ENCODE assay signal across 17 cellular contexts in genomic region chr2:235500110-235500760, GRCh38. TPM values are rescaled to one million over a fixed set of nuclear protein-coding genes. Genes with fewer than 3 reads are reported as not detected.
DNase-seq lines count a peak whose midpoint lies in the region; ATAC-seq and TF ChIP-seq lines count a peak whose summit lies in the region.
"Had no signal": no experiment of that assay in that cellular context is flagged by ENCODE, and none has a peak within 500 bp of the region (broad histone marks: within the 10 kb centered on the region; RNA-seq: fewer than 3 reads in every experiment).

No MANE protein-coding gene starts in this region.

- no peak overlapping the region for H3K4me2 ChIP-seq in mesenchymal stem cell (ENCODE audit: low read length, poor library complexity, severe bottlenecking)

- no peak overlapping the region for H3K4me3 Mint-ChIP-seq in activated naive CD4-positive, alpha-beta T cell treated with anti-CD3 and anti-CD28 coated beads for 36 hours

- peak overlapping the region; percentile 35 for H4K8ac ChIP-seq in mesenchymal stem cell (ENCODE audit: low read length)

- no peak overlapping the region for H3K9ac ChIP-seq in mesenchymal stem cell (ENCODE audit: low read length)

- TF ChIP-seq CTCF in RWPE2 (IDR thresholded peaks at IDR 0.05; ENCODE audit: poor library complexity, severe bottlenecking): no peak

- peaks cover 15% of the 10 kb centered on the region for H3K4me1 Mint-ChIP-seq in activated naive CD4-positive, alpha-beta T cell treated with anti-CD3 and anti-CD28 coated beads for 36 hours (ENCODE audit: low read depth)

- H3K27ac ChIP-seq in RWPE2 (ENCODE audit: poor library complexity, severe bottlenecking) (peak overlapping the region; percentile 58), mesenchymal stem cell (ENCODE audit: low read length, poor library complexity, severe bottlenecking) (no peak overlapping the region)

- H3K36me3 Mint-ChIP-seq in activated naive CD4-positive, alpha-beta T cell treated with anti-CD3 and anti-CD28 coated beads for 36 hours (ENCODE audit: low read depth): no peaks in the 10 kb centered on the region
- H3K36me3 Mint-ChIP-seq: CD14-positive monocyte had no signal

- H3K9me3 ChIP-seq in RWPE2 (ENCODE audit: severe bottlenecking) (no peaks in the 10 kb centered on the region), mesenchymal stem cell (ENCODE audit: control insufficient read depth, low read length) (no peaks in the 10 kb centered on the region)
- H3K9me3 ChIP-seq: Caco-2, MG63 had no signal

- peak overlapping the region; percentile 13 to 60 for H3K4ac ChIP-seq in mesenchymal stem cell (ENCODE audit: low read depth in 1 of 2, low read length in 2 of 2)

- peak overlapping the region; percentile 73 for H4K91ac ChIP-seq in mesenchymal stem cell (ENCODE audit: low read length)

- intact Hi-C loops in cardiac septum (cut with DNase I): no loop called here
- intact Hi-C loops in Right ventricle myocardium superior (cut with DNase I): no loop called here
- intact Hi-C loops in activated naive CD4-positive, alpha-beta T cell treated with anti-CD3 and anti-CD28 coated beads for 36 hours (cut with micrococcal nuclease): no loop called here

- H3K23ac ChIP-seq in mesenchymal stem cell (ENCODE audit: low read length in 2 of 2): peak overlapping the region in 1 of 2 experiments; percentile 70

- CTCF ChIA-PET in activated naive CD4-positive, alpha-beta T cell treated with anti-CD3 and anti-CD28 coated beads for 36 hours (lab: Charles Lee): no interaction called here

- peak overlapping the region in 1 of 2 experiments; percentile 71 for H3K14ac ChIP-seq in mesenchymal stem cell (ENCODE audit: low read length in 2 of 2)

- peak overlapping the region; percentile 58 to 69 for H3K18ac ChIP-seq in mesenchymal stem cell (ENCODE audit: low read depth in 1 of 2, low read length in 2 of 2)

- H2BK15ac ChIP-seq in mesenchymal stem cell (ENCODE audit: low read depth, poor library complexity, severe bottlenecking): peak overlapping the region; percentile 58

- peak overlapping the region; percentile 80 to 92 for H2BK12ac ChIP-seq in mesenchymal stem cell (ENCODE audit: low read length in 2 of 2)

- ATAC-seq in Right ventricle myocardium superior (ENCODE audit: poor library complexity): no peak
- no peak for ATAC-seq in RWPE2 (ENCODE audit: low read depth)
- no peak for ATAC-seq in HG03378 (IDR thresholded peaks at IDR 0.05; ENCODE audit: unreplicated experiment)
- no peak for ATAC-seq in GM21367 (IDR thresholded peaks at IDR 0.05; ENCODE audit: unreplicated experiment)
- ATAC-seq: Right ventricle myocardium inferior had no signal

- no peaks in the 10 kb centered on the region for H3K9me3 Mint-ChIP-seq in activated naive CD4-positive, alpha-beta T cell treated with anti-CD3 and anti-CD28 coated beads for 36 hours

- no peak overlapping the region for H2AFZ ChIP-seq in mesenchymal stem cell (ENCODE audit: low read depth, low read length)

- peaks cover 28% of the 10 kb centered on the region for H3K4me1 ChIP-seq in RWPE2 (ENCODE audit: insufficient read depth, poor library complexity, severe bottlenecking)
- H3K4me1 ChIP-seq in mesenchymal stem cell (ENCODE audit: control insufficient read depth, insufficient read depth, low read depth, low read length): peaks cover 42% of the 10 kb centered on the region

- H3K36me3 ChIP-seq in RWPE2 (ENCODE audit: low read depth) (no peaks in the 10 kb centered on the region), mesenchymal stem cell (ENCODE audit: control insufficient read depth in 1 of 2, insufficient read depth in 2 of 2, low read depth in 1 of 2, low read length in 2 of 2) (peaks cover 0 to 8% of the 10 kb centered on the region in 2 experiments)
- H3K36me3 ChIP-seq: MG63 had no signal

- peaks cover 68% of the 10 kb centered on the region for H3K27me3 Mint-ChIP-seq in activated naive CD4-positive, alpha-beta T cell treated with anti-CD3 and anti-CD28 coated beads for 36 hours (ENCODE audit: low read depth)

- peak overlapping the region; percentile 73 for H2AK5ac ChIP-seq in mesenchymal stem cell (ENCODE audit: low read length, severe bottlenecking)

- peaks cover 26% of the 10 kb centered on the region for H3K79me1 ChIP-seq in mesenchymal stem cell (replicated peaks; ENCODE audit: low read length, poor library complexity, severe bottlenecking)

- WGBS in mesenchymal stem cell: 90% methylated on average over 13 of the region's 13 CpGs

- H3K27me3 ChIP-seq in RWPE2 (ENCODE audit: insufficient read depth, poor library complexity, severe bottlenecking) (no peaks in the 10 kb centered on the region), mesenchymal stem cell (ENCODE audit: control insufficient read depth in 1 of 2, insufficient read depth in 1 of 2, low read length in 2 of 2) (no peaks in the 10 kb centered on the region)
- H3K27me3 ChIP-seq: MG63 had no signal

- no peak overlapping the region for H3K4me3 ChIP-seq in RWPE2 (ENCODE audit: severe bottlenecking)
- H3K4me3 ChIP-seq in mesenchymal stem cell (ENCODE audit: insufficient read depth in 1 of 2, low read depth in 1 of 2, low read length in 2 of 2): no peak overlapping the region
- H3K4me3 ChIP-seq: MG63 had no signal

- H3K27ac Mint-ChIP-seq in activated naive CD4-positive, alpha-beta T cell treated with anti-CD3 and anti-CD28 coated beads for 36 hours: no peak overlapping the region
- H3K27ac Mint-ChIP-seq: CD14-positive monocyte had no signal

- DNase-seq in cardiac septum (ENCODE audit: low spot score): peak; percentile 53
- DNase-seq in Right ventricle myocardium superior: no peak
- DNase-seq in RWPE2 (ENCODE audit: low spot score): no peak
- no peak for DNase-seq in mesenchymal stem cell
- no peak for DNase-seq in activated naive CD4-positive, alpha-beta T cell treated with anti-CD3 and anti-CD28 coated beads for 36 hours
- no peak for DNase-seq in nucleus accumbens (lab: John Stamatoyannopoulos, UW)
- DNase-seq: Caco-2, DMS53, KG1, MG63, NCI-H1105, NCI-H2029 had no signal

- H2BK120ac ChIP-seq in mesenchymal stem cell (ENCODE audit: low read depth, low read length): peak overlapping the region; percentile 87

- no peak overlapping the region for H2BK5ac ChIP-seq in mesenchymal stem cell (ENCODE audit: low read depth, low read length, poor library complexity, severe bottlenecking)

RNA-seq across cellular contexts. Expression of gene AGAP1, which starts 6.4 kb away (rescaled TPM):
- 18.7 TPM for total RNA-seq in cardiac septum
- 25.4 TPM for total RNA-seq in Right ventricle myocardium superior
- 19.4 TPM for polyA plus RNA-seq in mesenchymal stem cell (2013, experiment 1 of 2)
- polyA plus RNA-seq in mesenchymal stem cell (2013, experiment 2 of 2): 19.3 TPM
- 1 to 10 TPM in 1 of 2 experiments, under 1 TPM in 1; 0.95 to 1.1 TPM for total RNA-seq in activated naive CD4-positive, alpha-beta T cell treated with anti-CD3 and anti-CD28 coated beads for 36 hours
- total RNA-seq: OCI-LY7 had no signal
- polyA plus RNA-seq: CD14-positive monocyte had no signal
